Comparison of ENCODE assay signal across 19 cellular contexts in genomic region chr15:96564546-96564945, GRCh38.
"Had no signal": no experiment of that assay in that cellular context is flagged by ENCODE, and none has a peak within 500 bp of the region (broad histone marks: within the 10 kb centered on the region; RNA-seq: fewer than 3 reads in every experiment).

No MANE protein-coding gene starts in this region.

- H3K4me1 Mint-ChIP-seq: activated naive CD8-positive, alpha-beta T cell treated with anti-CD3 and anti-CD28 coated beads for 36 hours; endodermal cell; nephron progenitor cell; stimulated activated effector memory CD8-positive, alpha-beta T cell treated with anti-CD3 and anti-CD28 coated beads, Interleukin-12 subunit alpha, Interleukin-12 subunit beta, amount 100 ng/mL, for 72 hours; stimulated activated naive CD8-positive, alpha-beta T cell treated with anti-CD3 and anti-CD28 coated beads, Interleukin-15, amount 100 ng/mL, for 72 hours; T-helper 17 cell had no signal

- H3K9me3 ChIP-seq: right lobe of liver had no signal

- H3K27ac ChIP-seq: coronary artery, epithelial cell of prostate, left ventricle myocardium inferior, right lobe of liver, tibial artery had no signal

- H3K27me3 Mint-ChIP-seq: activated naive CD8-positive, alpha-beta T cell treated with anti-CD3 and anti-CD28 coated beads for 36 hours; stimulated activated naive CD8-positive, alpha-beta T cell treated with anti-CD3 and anti-CD28 coated beads, Interleukin-15, amount 100 ng/mL, for 72 hours; T-helper 17 cell had no signal

- H3K36me3 ChIP-seq: left ventricle myocardium inferior, right lobe of liver, tibial artery had no signal

- ATAC-seq: right lobe of liver; stimulated activated effector memory CD8-positive, alpha-beta T cell treated with anti-CD3 and anti-CD28 coated beads, Interleukin-12 subunit alpha, Interleukin-12 subunit beta, amount 100 ng/mL, for 72 hours; stimulated activated naive CD8-positive, alpha-beta T cell treated with anti-CD3 and anti-CD28 coated beads, Interleukin-15, amount 100 ng/mL, for 72 hours; T-helper 17 cell had no signal

- H3K4me1 ChIP-seq: left ventricle myocardium inferior, tibial artery had no signal

- H3K4me3 ChIP-seq: coronary artery, left ventricle myocardium inferior, right lobe of liver, tibial artery had no signal

- H3K27me3 ChIP-seq: right lobe of liver, tibial artery had no signal

- H3K27ac Mint-ChIP-seq: activated CD4-positive, alpha-beta memory T cell treated with anti-CD3 and anti-CD28 coated beads for 36 hours; activated naive CD8-positive, alpha-beta T cell treated with anti-CD3 and anti-CD28 coated beads for 36 hours; endodermal cell; nephron progenitor cell; stimulated activated effector memory CD8-positive, alpha-beta T cell treated with anti-CD3 and anti-CD28 coated beads, Interleukin-12 subunit alpha, Interleukin-12 subunit beta, amount 100 ng/mL, for 72 hours; stimulated activated naive CD8-positive, alpha-beta T cell treated with anti-CD3 and anti-CD28 coated beads, Interleukin-15, amount 100 ng/mL, for 72 hours; T-helper 17 cell had no signal

- H3K4me3 Mint-ChIP-seq: activated CD4-positive, alpha-beta memory T cell treated with anti-CD3 and anti-CD28 coated beads for 36 hours; activated naive CD8-positive, alpha-beta T cell treated with anti-CD3 and anti-CD28 coated beads for 36 hours; endodermal cell; nephron progenitor cell; stimulated activated effector memory CD8-positive, alpha-beta T cell treated with anti-CD3 and anti-CD28 coated beads, Interleukin-12 subunit alpha, Interleukin-12 subunit beta, amount 100 ng/mL, for 72 hours; stimulated activated naive CD8-positive, alpha-beta T cell treated with anti-CD3 and anti-CD28 coated beads, Interleukin-15, amount 100 ng/mL, for 72 hours; T-helper 17 cell had no signal

- H3K36me3 Mint-ChIP-seq: activated CD4-positive, alpha-beta memory T cell treated with anti-CD3 and anti-CD28 coated beads for 36 hours; activated naive CD8-positive, alpha-beta T cell treated with anti-CD3 and anti-CD28 coated beads for 36 hours; stimulated activated effector memory CD8-positive, alpha-beta T cell treated with anti-CD3 and anti-CD28 coated beads, Interleukin-12 subunit alpha, Interleukin-12 subunit beta, amount 100 ng/mL, for 72 hours had no signal

- DNase-seq: activated CD4-positive, alpha-beta memory T cell treated with anti-CD3 and anti-CD28 coated beads for 36 hours; activated CD4-positive, alpha-beta T cell treated with anti-CD3 and anti-CD28 coated beads for 48 hours; activated naive CD4-positive, alpha-beta T cell treated with Interleukin-2 at 50 U/mL for 16 hours; activated naive CD8-positive, alpha-beta T cell treated with anti-CD3 and anti-CD28 coated beads for 36 hours; activated T-cell treated with anti-CD3 and anti-CD28 coated beads, Interleukin-2, amount 50 U/mL, for 48 hours; endodermal cell; foreskin fibroblast; left ventricle myocardium inferior; nephron progenitor cell; posterior cingulate gyrus; right lobe of liver; small intestine; stimulated activated CD4-positive, alpha-beta T cell treated with anti-CD3 and anti-CD28 coated beads, Interleukin-2, amount 100 ng/mL, for 24 hours; stimulated activated naive CD8-positive, alpha-beta T cell treated with anti-CD3 and anti-CD28 coated beads, Interleukin-15, amount 100 ng/mL, for 72 hours; T-helper 17 cell; tibial artery had no signal
